ENCODE assay signal across 21 cellular contexts in genomic region chr11:16891170-16891569, GRCh38.
DNase-seq lines count a peak whose midpoint lies in the region; ATAC-seq and TF ChIP-seq lines count a peak whose summit lies in the region.
"Had no signal": no experiment of that assay in that cellular context is flagged by ENCODE, and none has a peak within 500 bp of the region (broad histone marks: within the 10 kb centered on the region; RNA-seq: fewer than 3 reads in every experiment).

No MANE protein-coding gene starts in this region.

- no peak overlapping the region for H4K5ac ChIP-seq in mesendoderm (ENCODE audit: low read length)

- H3K18ac ChIP-seq in mesendoderm (ENCODE audit: low read length): no peak overlapping the region

- no peak overlapping the region for H3K27ac Mint-ChIP-seq in activated CD8-positive, alpha-beta T cell treated with anti-CD3 and anti-CD28 coated beads, Interleukin-2, amount 10 ng/mL, durations not matched to agents 7 days and 5 days
- H3K27ac Mint-ChIP-seq: CD8-positive, alpha-beta T cell; T-cell had no signal

- peaks cover 12% of the 10 kb centered on the region for H3K9me3 Mint-ChIP-seq in activated CD8-positive, alpha-beta T cell treated with anti-CD3 and anti-CD28 coated beads, Interleukin-2, amount 10 ng/mL, durations not matched to agents 7 days and 5 days (ENCODE audit: insufficient read depth)

- H4K8ac ChIP-seq in mesendoderm (ENCODE audit: low read depth, low read length): no peak overlapping the region

- no peak for ATAC-seq in PC-3
- no peak for ATAC-seq in activated CD8-positive, alpha-beta T cell treated with anti-CD3 and anti-CD28 coated beads, Interleukin-2, amount 10 ng/mL, durations not matched to agents 7 days and 5 days
- ATAC-seq: A549; CD8-positive, alpha-beta T cell; Right ventricle myocardium inferior; T-cell had no signal

- H3K9me3 ChIP-seq in PC-3 (ENCODE audit: low read length): no peaks in the 10 kb centered on the region

- H3K79me1 ChIP-seq in mesendoderm (ENCODE audit: low read length): no peaks in the 10 kb centered on the region

- no peak overlapping the region for H2BK5ac ChIP-seq in mesendoderm (ENCODE audit: low read length)

- no peak overlapping the region for H3K4me2 ChIP-seq in PC-3 (ENCODE audit: low read length)
- no peak overlapping the region for H3K4me2 ChIP-seq in mesendoderm (ENCODE audit: low read length)
- H3K4me2 ChIP-seq: A549; BLaER1 treated with 17β-estradiol and CSF1 and Interleukin-3, amounts not matched to agents 10 nM and 100 nM had no signal

- H3K4me3 ChIP-seq in AG10803 (ENCODE audit: low read length) (no peak overlapping the region), PC-3 (ENCODE audit: low read length) (no peak overlapping the region), mesendoderm (ENCODE audit: low read length) (no peak overlapping the region)
- H3K4me3 ChIP-seq: A549; BLaER1 treated with 17β-estradiol and CSF1 and Interleukin-3, amounts not matched to agents 10 nM and 100 nM; GM23248; HAP-1; Peyer's patch had no signal

- H3K36me3 ChIP-seq in PC-3 (ENCODE audit: low read depth, low read length): 0 out of 2 replicates have a peak, but pooled peaks cover 3% of the 10 kb centered on the region
- H3K36me3 ChIP-seq in mesendoderm (ENCODE audit: control insufficient read depth, insufficient read depth, low read length): no peaks in the 10 kb centered on the region
- H3K36me3 ChIP-seq: BLaER1 treated with 17β-estradiol and CSF1 and Interleukin-3, amounts not matched to agents 10 nM and 100 nM; HAP-1; Peyer's patch had no signal

- H3K27ac ChIP-seq in PC-3 (ENCODE audit: low read length) (no peak overlapping the region), mesendoderm (ENCODE audit: low read depth, low read length) (no peak overlapping the region)
- H3K27ac ChIP-seq: A549; BLaER1 treated with 17β-estradiol and CSF1 and Interleukin-3, amounts not matched to agents 10 nM and 100 nM; GM23248 had no signal

- POLR2A ChIA-PET in PC-3 (lab: Charles Lee; ENCODE audit: unreplicated experiment): no interaction called here
- POLR2A ChIA-PET in activated CD8-positive, alpha-beta T cell treated with anti-CD3 and anti-CD28 coated beads, Interleukin-2, amount 10 ng/mL, durations not matched to agents 7 days and 5 days (lab: Charles Lee): no interaction called here

- peaks cover 32% of the 10 kb centered on the region for H3K4me1 ChIP-seq in PC-3 (ENCODE audit: insufficient read depth, low read length)
- H3K4me1 ChIP-seq in mesendoderm (ENCODE audit: control insufficient read depth, low read depth, low read length): peaks cover 4% of the 10 kb centered on the region
- H3K4me1 ChIP-seq: A549, HAP-1, Peyer's patch had no signal

- H3K27me3 ChIP-seq in PC-3 (ENCODE audit: low read length) (no peaks in the 10 kb centered on the region), mesendoderm (ENCODE audit: insufficient read depth, low read length, poor library complexity) (no peaks in the 10 kb centered on the region)
- H3K27me3 ChIP-seq: BLaER1 treated with 17β-estradiol and CSF1 and Interleukin-3, amounts not matched to agents 10 nM and 100 nM; Peyer's patch had no signal

- H4K20me1 ChIP-seq in PC-3 (ENCODE audit: low read length): no peaks in the 10 kb centered on the region
- H4K20me1 ChIP-seq: BLaER1 treated with 17β-estradiol and CSF1 and Interleukin-3, amounts not matched to agents 10 nM and 100 nM had no signal

- TF ChIP-seq CTCF in AG10803 (conservative IDR thresholded peaks at IDR 0.05; ENCODE audit: low read length) (no peak), PC-3 (conservative IDR thresholded peaks at IDR 0.05; ENCODE audit: low read depth, low read length) (no peak)

- no peak overlapping the region for H2AFZ ChIP-seq in PC-3 (ENCODE audit: low read length)
- H2AFZ ChIP-seq: GM23248 had no signal

- no peak overlapping the region for H3K4me3 Mint-ChIP-seq in activated CD8-positive, alpha-beta T cell treated with anti-CD3 and anti-CD28 coated beads, Interleukin-2, amount 10 ng/mL, durations not matched to agents 7 days and 5 days
- H3K4me3 Mint-ChIP-seq: CD8-positive, alpha-beta T cell; T-cell had no signal

- H3K79me2 ChIP-seq in PC-3 (ENCODE audit: low read length) (peaks cover 11% of the 10 kb centered on the region; the same call in 1 of the 2 replicates), mesendoderm (ENCODE audit: control insufficient read depth, insufficient read depth, low read length) (no peaks in the 10 kb centered on the region)

- H2AK5ac ChIP-seq in mesendoderm (ENCODE audit: low read length): no peak overlapping the region

- H3K56ac ChIP-seq in mesendoderm (ENCODE audit: low read length): no peak overlapping the region

- intact Hi-C loops in PC-3 (cut with micrococcal nuclease): no loop called here

- no peak overlapping the region for H3K23ac ChIP-seq in mesendoderm (ENCODE audit: low read length)

- no peaks in the 10 kb centered on the region for H3K36me3 Mint-ChIP-seq in activated CD8-positive, alpha-beta T cell treated with anti-CD3 and anti-CD28 coated beads, Interleukin-2, amount 10 ng/mL, durations not matched to agents 7 days and 5 days (ENCODE audit: low read depth)
- H3K36me3 Mint-ChIP-seq: CD8-positive, alpha-beta T cell had no signal

- no peak overlapping the region for H2BK120ac ChIP-seq in mesendoderm (ENCODE audit: low read depth, low read length)

- no peaks in the 10 kb centered on the region for H3K4me1 Mint-ChIP-seq in activated CD8-positive, alpha-beta T cell treated with anti-CD3 and anti-CD28 coated beads, Interleukin-2, amount 10 ng/mL, durations not matched to agents 7 days and 5 days (ENCODE audit: low read depth)

- CTCF ChIA-PET in PC-3 (lab: Charles Lee): no interaction called here
- CTCF ChIA-PET in activated CD8-positive, alpha-beta T cell treated with anti-CD3 and anti-CD28 coated beads, Interleukin-2, amount 10 ng/mL, durations not matched to agents 7 days and 5 days (lab: Charles Lee): no interaction called here

- WGBS in mesendoderm (ENCODE audit: extremely low coverage, insufficient coverage, low lambda C conversion rate): no CpG with 5 or more reads among the region's 2 CpGs

- BruUV-seq in PC-3 (replicated peaks; lab: Mats Ljungman, UMichigan): no TSS peak

- H3K27me3 Mint-ChIP-seq in activated CD8-positive, alpha-beta T cell treated with anti-CD3 and anti-CD28 coated beads, Interleukin-2, amount 10 ng/mL, durations not matched to agents 7 days and 5 days (ENCODE audit: low read depth): peaks cover 3% of the 10 kb centered on the region

- H3K9ac ChIP-seq in PC-3 (ENCODE audit: low read length): no peak overlapping the region
- H3K9ac ChIP-seq in mesendoderm (ENCODE audit: low read length): no peak overlapping the region
- H3K9ac ChIP-seq: BLaER1 treated with 17β-estradiol and CSF1 and Interleukin-3, amounts not matched to agents 10 nM and 100 nM; GM23248 had no signal

- DNase-seq in AG10803 (ENCODE audit: low read depth): peak; percentile 22
- peak; percentile 57 for DNase-seq in HS-27A (ENCODE audit: low read depth)
- DNase-seq in PC-3: peak; percentile 32
- peak; percentile 42 for DNase-seq in mesendoderm
- no peak for DNase-seq in NK-92 treated with Interleukin-12 subunit alpha and Interleukin-12 subunit beta, amount 100 ng/mL, for 24 hours (lab: John Stamatoyannopoulos, UW)
- DNase-seq in activated CD8-positive, alpha-beta T cell treated with anti-CD3 and anti-CD28 coated beads, Interleukin-2, amount 10 ng/mL, durations not matched to agents 7 days and 5 days: no peak
- no peak for DNase-seq in putamen (ENCODE audit: low spot score)
- no peak for DNase-seq in NOMO-1 (lab: John Stamatoyannopoulos, UW; ENCODE audit: unreplicated experiment in 2 of 2)
- DNase-seq: CD8-positive, alpha-beta T cell; DMS79 treated with DMSO at 0.1 percent for 48 hours; NCI-H1105 treated with DMSO at 0.1 percent for 48 hours; NCI-H1694; NCI-H2081 treated with DMSO at 0.1 percent for 48 hours; NCI-H510A treated with DMSO at 0.1 percent for 48 hours; Peyer's patch; T-cell had no signal

- no peak overlapping the region for H3K4ac ChIP-seq in mesendoderm (ENCODE audit: low read depth, low read length)

- H2BK15ac ChIP-seq in mesendoderm (replicated peaks; ENCODE audit: low read depth): no peak overlapping the region

- no peaks in the 10 kb centered on the region for H3F3A ChIP-seq in PC-3 (ENCODE audit: low read length, unreplicated experiment)

- H3K9me2 ChIP-seq in PC-3 (replicated peaks; ENCODE audit: low read length): no peaks in the 10 kb centered on the region

Comparison
In these comparisons a context has a peak if more than half of its experiments do, and no peak if none do; other contexts are left out.
1. DNase-seq: peak in AG10803 (single experiment), HS-27A (single experiment), PC-3 (single experiment) and mesendoderm (single experiment); none in NK-92 treated with Interleukin-12 subunit alpha and Interleukin-12 subunit beta, amount 100 ng/mL, for 24 hours (single experiment), activated CD8-positive, alpha-beta T cell treated with anti-CD3 and anti-CD28 coated beads, Interleukin-2, amount 10 ng/mL, durations not matched to agents 7 days and 5 days (single experiment), putamen (single experiment) and NOMO-1 (0 of 2).